Comparison of ENCODE assay signal across 22 cellular contexts in the genomic region with DNA sequence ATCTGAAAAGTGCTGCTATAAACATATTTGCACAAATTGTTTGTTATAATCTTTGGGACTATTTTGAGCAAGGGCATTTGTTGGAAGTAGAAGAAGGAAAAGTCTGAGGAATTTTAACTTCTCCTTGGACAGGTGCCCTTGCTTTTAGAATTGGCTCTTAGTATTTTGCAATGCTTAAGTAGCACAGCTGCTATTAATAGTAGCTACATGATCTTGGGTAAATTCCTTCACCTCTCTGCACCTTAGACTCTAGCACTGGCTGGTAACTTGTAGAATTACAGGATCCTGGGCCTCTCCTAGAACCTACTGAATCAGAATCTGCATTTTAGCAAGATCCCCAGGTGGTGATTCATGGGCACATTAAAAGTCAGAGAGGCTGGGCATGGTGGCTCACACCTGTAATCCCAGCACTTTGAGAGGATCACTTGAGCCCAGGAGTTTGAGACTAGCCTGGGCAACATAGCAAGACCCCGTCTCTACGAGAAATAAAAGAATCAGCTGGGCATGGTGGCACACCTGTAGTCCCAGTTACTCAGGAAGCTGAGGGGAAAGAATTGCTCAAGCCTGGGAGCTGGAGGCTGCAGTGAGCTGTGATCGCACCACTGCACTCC.
"Had no signal": no experiment of that assay in that cellular context is flagged by ENCODE, and none has a peak within 500 bp of the region (broad histone marks: within the 10 kb centered on the region; RNA-seq: fewer than 3 reads in every experiment).

No MANE protein-coding gene starts in this region.

- H3K9me3 Mint-ChIP-seq: activated naive CD8-positive, alpha-beta T cell treated with anti-CD3 and anti-CD28 coated beads, Interleukin-2, amount 50 U/mL, for 24 hours; immature natural killer cell; natural killer cell treated with Interleukin-12 subunit alpha and Interleukin-12 subunit beta and Interleukin-15 and Interleukin-18, amount 100 ng/mL, for 72 hours; stimulated activated naive CD8-positive, alpha-beta T cell treated with anti-CD3 and anti-CD28 coated beads, Interleukin-15, Interleukin-2, amounts not matched to agents 100 ng/mL and 50 ng/mL, for 24 hours; type B pancreatic cell had no signal

- H3K27me3 Mint-ChIP-seq: activated CD4-positive, alpha-beta T cell treated with anti-CD3 and anti-CD28 coated beads, Interleukin-2, amount 10 ng/mL, durations not matched to agents 7 days and 5 days; natural killer cell treated with Interleukin-12 subunit alpha and Interleukin-12 subunit beta and Interleukin-15 and Interleukin-18, amount 100 ng/mL, for 72 hours; stimulated activated naive CD8-positive, alpha-beta T cell treated with anti-CD3 and anti-CD28 coated beads, Interleukin-15, Interleukin-2, amounts not matched to agents 100 ng/mL and 50 ng/mL, for 24 hours had no signal

- FAIRE-seq: endometrium had no signal

- ATAC-seq: activated CD4-positive, CD25-positive, alpha-beta regulatory T cell treated with anti-CD3 and anti-CD28 coated beads, Interleukin-2, amount 50 U/mL, for 24 hours; activated naive CD8-positive, alpha-beta T cell treated with anti-CD3 and anti-CD28 coated beads, Interleukin-2, amount 50 U/mL, for 24 hours; heart right ventricle; natural killer cell treated with Interleukin-12 subunit alpha and Interleukin-12 subunit beta and Interleukin-15 and Interleukin-18, amount 100 ng/mL, for 72 hours had no signal

- H3K36me3 ChIP-seq: brain microvascular endothelial cell, heart right ventricle, neutrophil had no signal

- H3K4me3 ChIP-seq: heart right ventricle, skin epidermis had no signal

- H3K4me1 Mint-ChIP-seq: activated naive CD8-positive, alpha-beta T cell treated with anti-CD3 and anti-CD28 coated beads, Interleukin-2, amount 50 U/mL, for 24 hours; mesothelial cell of epicardium had no signal

- H3K9me3 ChIP-seq: neutrophil had no signal

- H3K36me3 Mint-ChIP-seq: activated naive CD4-positive, alpha-beta T cell treated with anti-CD3 and anti-CD28 coated beads, Interleukin-2, amount 10 ng/mL, durations not matched to agents 7 days and 5 days; immature natural killer cell; mesothelial cell of epicardium; natural killer cell treated with Interleukin-12 subunit alpha and Interleukin-12 subunit beta and Interleukin-15 and Interleukin-18, amount 100 ng/mL, for 72 hours; type B pancreatic cell had no signal

- DNase-seq: activated CD4-positive, alpha-beta T cell treated with anti-CD3 and anti-CD28 coated beads, Interleukin-2, amount 10 ng/mL, durations not matched to agents 7 days and 5 days; activated CD8-positive, alpha-beta memory T cell treated with anti-CD3 and anti-CD28 coated beads, Interleukin-2, amount 50 U/mL, for 48 hours; activated effector memory CD4-positive, alpha-beta T cell treated with Interleukin-2 at 50 U/mL for 16 hours; activated naive CD4-positive, alpha-beta T cell treated with anti-CD3 and anti-CD28 coated beads, Interleukin-2, amount 10 ng/mL, durations not matched to agents 7 days and 5 days; activated naive CD8-positive, alpha-beta T cell treated with anti-CD3 and anti-CD28 coated beads, Interleukin-2, amount 50 U/mL, for 24 hours; activated T-cell treated with anti-CD3 and anti-CD28 coated beads, Interleukin-2, amount 50 U/mL, for 48 hours; anterior cingulate cortex; brain microvascular endothelial cell; cerebellar nuclear complex; cortex of kidney; erythroblast; heart right ventricle; immature natural killer cell; retina had no signal

- H3K27me3 ChIP-seq: brain microvascular endothelial cell, heart right ventricle, neutrophil had no signal

- H3K27ac ChIP-seq: brain microvascular endothelial cell, heart right ventricle, neutrophil, skin epidermis had no signal

- H3K27ac Mint-ChIP-seq: activated CD4-positive, alpha-beta T cell treated with anti-CD3 and anti-CD28 coated beads, Interleukin-2, amount 10 ng/mL, durations not matched to agents 7 days and 5 days; activated naive CD4-positive, alpha-beta T cell treated with anti-CD3 and anti-CD28 coated beads, Interleukin-2, amount 10 ng/mL, durations not matched to agents 7 days and 5 days; activated naive CD8-positive, alpha-beta T cell treated with anti-CD3 and anti-CD28 coated beads, Interleukin-2, amount 50 U/mL, for 24 hours; immature natural killer cell; mesothelial cell of epicardium; natural killer cell treated with Interleukin-12 subunit alpha and Interleukin-12 subunit beta and Interleukin-15 and Interleukin-18, amount 100 ng/mL, for 72 hours; stimulated activated naive CD8-positive, alpha-beta T cell treated with anti-CD3 and anti-CD28 coated beads, Interleukin-15, Interleukin-2, amounts not matched to agents 100 ng/mL and 50 ng/mL, for 24 hours; type B pancreatic cell had no signal

- H3K4me3 Mint-ChIP-seq: activated CD4-positive, alpha-beta T cell treated with anti-CD3 and anti-CD28 coated beads, Interleukin-2, amount 10 ng/mL, durations not matched to agents 7 days and 5 days; activated naive CD4-positive, alpha-beta T cell treated with anti-CD3 and anti-CD28 coated beads, Interleukin-2, amount 10 ng/mL, durations not matched to agents 7 days and 5 days; activated naive CD8-positive, alpha-beta T cell treated with anti-CD3 and anti-CD28 coated beads, Interleukin-2, amount 50 U/mL, for 24 hours; immature natural killer cell; mesothelial cell of epicardium; natural killer cell treated with Interleukin-12 subunit alpha and Interleukin-12 subunit beta and Interleukin-15 and Interleukin-18, amount 100 ng/mL, for 72 hours; stimulated activated naive CD8-positive, alpha-beta T cell treated with anti-CD3 and anti-CD28 coated beads, Interleukin-15, Interleukin-2, amounts not matched to agents 100 ng/mL and 50 ng/mL, for 24 hours; type B pancreatic cell had no signal
